9 cellular contexts compared by ENCODE assay signal in genomic region chr15:25501828-25502446, GRCh38.
DNase-seq lines count a peak whose midpoint lies in the region; ATAC-seq, FAIRE-seq and TF ChIP-seq lines count a peak whose summit lies in the region.
"Had no signal": no experiment of that assay in that cellular context is flagged by ENCODE, and none has a peak within 500 bp of the region (broad histone marks: within the 10 kb centered on the region; RNA-seq: fewer than 3 reads in every experiment).

No MANE protein-coding gene starts in this region.

- no peak overlapping the region for H3K4me2 ChIP-seq in Karpas-422 (ENCODE audit: low read depth, low read length, poor library complexity, severe bottlenecking)

- no peaks in the 10 kb centered on the region for H3K79me2 ChIP-seq in Karpas-422 (ENCODE audit: low read length)

- no peaks in the 10 kb centered on the region for H4K20me1 ChIP-seq in Karpas-422 (ENCODE audit: insufficient read depth, low read depth, low read length)

- no peaks in the 10 kb centered on the region for H3K9me3 ChIP-seq in Karpas-422 (ENCODE audit: low read length)

- DNase-seq in D721Med (ENCODE audit: insufficient read length, low spot score) (no peak), Karpas-422 (peak; percentile 72), astrocyte of the spinal cord (ENCODE audit: low read depth, low spot score) (peak; percentile 31), kidney glomerular epithelial cell (lab: John Stamatoyannopoulos, UW) (peak; percentile 34), islet precursor cell (no peak)
- DNase-seq in activated T-cell treated with anti-CD3 and anti-CD28 coated beads, Interleukin-2, amount 50 U/mL, for 48 hours, result no peak

- H3K4me3 ChIP-seq in Karpas-422 (ENCODE audit: low read length) (no peak overlapping the region), astrocyte of the spinal cord (ENCODE audit: low read depth, low read length) (no peak overlapping the region)
- H3K4me3 ChIP-seq: SK-N-MC had no signal

- H3K4me1 ChIP-seq in Karpas-422 (ENCODE audit: low read length), result no peaks in the 10 kb centered on the region

- H3K27me3 ChIP-seq in Karpas-422 (ENCODE audit: low read length), result no peaks in the 10 kb centered on the region

- ATAC-seq in HG02981 (IDR thresholded peaks at IDR 0.05; ENCODE audit: unreplicated experiment) (no peak), GM18519 (IDR thresholded peaks at IDR 0.05; ENCODE audit: low FRiP score, unreplicated experiment) (no peak)

- in situ Hi-C loops in astrocyte of the spinal cord (cut with HindIII; ENCODE audit: low sequenced_read_pairs), result no loop called here

- peak; percentile 58 for FAIRE-seq in D721Med (lab: Jason Lieb, UNC)

- H3K27ac ChIP-seq in Karpas-422 (ENCODE audit: low read length), result no peak overlapping the region
- H3K27ac ChIP-seq: SK-N-MC had no signal

- no peak overlapping the region for H2AFZ ChIP-seq in Karpas-422 (ENCODE audit: low read length)

- no peak overlapping the region for H3K9ac ChIP-seq in Karpas-422 (ENCODE audit: low read length)

- TF ChIP-seq CTCF in D721Med (IDR thresholded peaks at IDR 0.05; ENCODE audit: insufficient read depth, missing control alignments), result peak; percentile 70
- peak; percentile 43 for TF ChIP-seq CTCF in astrocyte of the spinal cord (IDR thresholded peaks at IDR 0.05; ENCODE audit: low read depth, low read length)

- H3K36me3 ChIP-seq in Karpas-422 (ENCODE audit: insufficient read depth, low read length), result no peaks in the 10 kb centered on the region

- H3K9me2 ChIP-seq in Karpas-422 (replicated peaks; ENCODE audit: insufficient read depth, low read length), result no peaks in the 10 kb centered on the region

Comparison
In these comparisons a context has a peak if more than half of its experiments do, and no peak if none do; other contexts are left out.
1. DNase-seq: peak in Karpas-422 (single experiment), astrocyte of the spinal cord (single experiment) and kidney glomerular epithelial cell (single experiment); none in D721Med (single experiment), activated T-cell treated with anti-CD3 and anti-CD28 coated beads, Interleukin-2, amount 50 U/mL, for 48 hours (0 of 2) and islet precursor cell (single experiment).